1 cellular context compared by ENCODE assay signal in genomic region chr7:99409192-99409572, GRCh38.
TF ChIP-seq lines count a peak whose summit lies in the region.

No MANE protein-coding gene starts in this region.

TF ChIP-seq in K562, 482 proteins besides CTCF, POLR2A, EP300 and RAD21 (continued from another document and continues in another):
- TF ChIP-seq, protein P1, sequence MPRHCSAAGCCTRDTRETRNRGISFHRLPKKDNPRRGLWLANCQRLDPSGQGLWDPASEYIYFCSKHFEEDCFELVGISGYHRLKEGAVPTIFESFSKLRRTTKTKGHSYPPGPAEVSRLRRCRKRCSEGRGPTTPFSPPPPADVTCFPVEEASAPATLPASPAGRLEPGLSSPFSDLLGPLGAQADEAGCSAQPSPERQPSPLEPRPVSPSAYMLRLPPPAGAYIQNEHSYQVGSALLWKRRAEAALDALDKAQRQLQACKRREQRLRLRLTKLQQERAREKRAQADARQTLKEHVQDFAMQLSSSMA (CRISPR knock-in tag; IDR thresholded peaks at IDR 0.05) = no peak
- TF ChIP-seq U2AF2 (optimal IDR thresholded peaks at IDR 0.05; ENCODE audit: low read depth, low read length) (no peak), LCOR (CRISPR knock-in tag; IDR thresholded peaks at IDR 0.05) (no peak), FOSL1 (tag; conservative IDR thresholded peaks at IDR 0.05) (no peak), MYC (IDR thresholded peaks at IDR 0.05; ENCODE audit: low read depth, low read length) (no peak), MYC (CRISPR knock-in tag; IDR thresholded peaks at IDR 0.05; ENCODE audit: borderline replicate concordance, low read depth) (no peak), WHSC1 (IDR thresholded peaks at IDR 0.05; ENCODE audit: low read length) (no peak), HMGN3 (IDR thresholded peaks at IDR 0.05; ENCODE audit: borderline replicate concordance, extremely low read depth, insufficient read length, low read depth, low read length) (no peak), ZNF586 (CRISPR knock-in tag; conservative IDR thresholded peaks at IDR 0.05) (no peak), ZNF408 (CRISPR knock-in tag; IDR thresholded peaks at IDR 0.05; ENCODE audit: low read depth) (no peak), HDAC6 (IDR thresholded peaks at IDR 0.05; ENCODE audit: low read depth, low read length) (no peak), HLTF (IDR thresholded peaks at IDR 0.05) (peak; percentile 74; the same call in 1 of the 2 replicates), DMBX1 (CRISPR knock-in tag; IDR thresholded peaks at IDR 0.05; ENCODE audit: borderline replicate concordance) (no peak), THRA (IDR thresholded peaks at IDR 0.05) (no peak), LARP7 (IDR thresholded peaks at IDR 0.05) (peak; percentile 94), HMG20B (CRISPR knock-in tag; IDR thresholded peaks at IDR 0.05) (no peak), ARNT (IDR thresholded peaks at IDR 0.05) (peak; percentile 15 to 19; a peak in 3 of 4 replicates), ZNF217 (CRISPR knock-in tag; IDR thresholded peaks at IDR 0.05) (no peak), PHF8 (IDR thresholded peaks at IDR 0.05; ENCODE audit: borderline replicate concordance, low read length) (no peak), ZNF444 (CRISPR knock-in tag; IDR thresholded peaks at IDR 0.05) (no peak), ARID2 (IDR thresholded peaks at IDR 0.05) (0 out of 2 replicates have a peak, but pooled peaks have one; percentile 48), ZNF253 (CRISPR knock-in tag; conservative IDR thresholded peaks at IDR 0.05) (no peak), ZZZ3 (IDR thresholded peaks at IDR 0.05) (0 out of 2 replicates have a peak, but pooled peaks have one; percentile 11), SOX6 (IDR thresholded peaks at IDR 0.05) (no peak), NFIX (CRISPR knock-in tag; IDR thresholded peaks at IDR 0.05; ENCODE audit: low read depth) (no peak), YY1 (IDR thresholded peaks at IDR 0.05; ENCODE audit: borderline replicate concordance in 1 of 3, control insufficient read depth in 1 of 3, extremely low read depth in 1 of 3, insufficient read depth in 3 of 3, insufficient read length in 1 of 3, insufficient replicate concordance in 2 of 3, low read depth in 1 of 3, low read length in 2 of 3) (no peak), ZNF584 (CRISPR knock-in tag; IDR thresholded peaks at IDR 0.05; ENCODE audit: low read depth) (no peak; the same call in 1 of the 2 replicates), ZNF384 (IDR thresholded peaks at IDR 0.05; ENCODE audit: low read depth, low read length) (no peak), DACH1 (IDR thresholded peaks at IDR 0.05; ENCODE audit: partially characterized antibody) (no peak), ZC3H11A (IDR thresholded peaks at IDR 0.05; ENCODE audit: low read depth, low read length) (no peak), EZH2 (IDR thresholded peaks at IDR 0.05; ENCODE audit: borderline replicate concordance, low read depth, low read length) (no peak), ZNF24 (IDR thresholded peaks at IDR 0.05) (no peak), ZKSCAN3 (CRISPR knock-in tag; IDR thresholded peaks at IDR 0.05) (no peak), BRF1 (IDR thresholded peaks at IDR 0.05; ENCODE audit: borderline replicate concordance, extremely low read depth, insufficient read length) (no peak), HINFP (tag; conservative IDR thresholded peaks at IDR 0.05; ENCODE audit: low read depth) (no peak), TFAM (CRISPR knock-in tag; conservative IDR thresholded peaks at IDR 0.05) (no peak), RBM39 (optimal IDR thresholded peaks at IDR 0.05; ENCODE audit: low read depth, low read length) (no peak), FOXJ3 (CRISPR knock-in tag; IDR thresholded peaks at IDR 0.05) (no peak), ZNF12 (CRISPR knock-in tag; IDR thresholded peaks at IDR 0.05) (no peak), ZBED1 (IDR thresholded peaks at IDR 0.05) (no peak), SNIP1 (IDR thresholded peaks at IDR 0.05; ENCODE audit: low read depth) (0 out of 2 replicates have a peak, but pooled peaks have one; percentile 14), MXI1 (IDR thresholded peaks at IDR 0.05; ENCODE audit: low read depth, low read length) (no peak)
- TF ChIP-seq, protein P2, sequence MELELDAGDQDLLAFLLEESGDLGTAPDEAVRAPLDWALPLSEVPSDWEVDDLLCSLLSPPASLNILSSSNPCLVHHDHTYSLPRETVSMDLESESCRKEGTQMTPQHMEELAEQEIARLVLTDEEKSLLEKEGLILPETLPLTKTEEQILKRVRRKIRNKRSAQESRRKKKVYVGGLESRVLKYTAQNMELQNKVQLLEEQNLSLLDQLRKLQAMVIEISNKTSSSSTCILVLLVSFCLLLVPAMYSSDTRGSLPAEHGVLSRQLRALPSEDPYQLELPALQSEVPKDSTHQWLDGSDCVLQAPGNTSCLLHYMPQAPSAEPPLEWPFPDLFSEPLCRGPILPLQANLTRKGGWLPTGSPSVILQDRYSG (tag; conservative IDR thresholded peaks at IDR 0.05; ENCODE audit: low read depth) = no peak
- TF ChIP-seq, protein P3, sequence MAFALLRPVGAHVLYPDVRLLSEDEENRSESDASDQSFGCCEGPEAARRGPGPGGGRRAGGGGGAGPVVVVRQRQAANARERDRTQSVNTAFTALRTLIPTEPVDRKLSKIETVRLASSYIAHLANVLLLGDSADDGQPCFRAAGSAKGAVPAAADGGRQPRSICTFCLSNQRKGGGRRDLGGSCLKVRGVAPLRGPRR (CRISPR knock-in tag; IDR thresholded peaks at IDR 0.05) = no peak
- TF ChIP-seq, protein P4, sequence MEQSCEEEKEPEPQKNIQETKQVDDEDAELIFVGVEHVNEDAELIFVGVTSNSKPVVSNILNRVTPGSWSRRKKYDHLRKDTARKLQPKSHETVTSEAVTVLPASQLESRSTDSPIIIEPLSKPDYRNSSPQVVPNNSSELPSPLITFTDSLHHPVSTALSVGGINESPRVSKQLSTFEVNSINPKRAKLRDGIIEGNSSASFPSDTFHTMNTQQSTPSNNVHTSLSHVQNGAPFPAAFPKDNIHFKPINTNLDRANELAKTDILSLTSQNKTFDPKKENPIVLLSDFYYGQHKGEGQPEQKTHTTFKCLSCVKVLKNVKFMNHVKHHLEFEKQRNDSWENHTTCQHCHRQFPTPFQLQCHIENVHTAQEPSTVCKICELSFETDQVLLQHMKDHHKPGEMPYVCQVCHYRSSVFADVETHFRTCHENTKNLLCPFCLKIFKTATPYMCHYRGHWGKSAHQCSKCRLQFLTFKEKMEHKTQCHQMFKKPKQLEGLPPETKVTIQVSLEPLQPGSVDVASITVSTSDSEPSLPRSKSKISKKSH (CRISPR knock-in tag; IDR thresholded peaks at IDR 0.05) = no peak
- TF ChIP-seq, protein P5, sequence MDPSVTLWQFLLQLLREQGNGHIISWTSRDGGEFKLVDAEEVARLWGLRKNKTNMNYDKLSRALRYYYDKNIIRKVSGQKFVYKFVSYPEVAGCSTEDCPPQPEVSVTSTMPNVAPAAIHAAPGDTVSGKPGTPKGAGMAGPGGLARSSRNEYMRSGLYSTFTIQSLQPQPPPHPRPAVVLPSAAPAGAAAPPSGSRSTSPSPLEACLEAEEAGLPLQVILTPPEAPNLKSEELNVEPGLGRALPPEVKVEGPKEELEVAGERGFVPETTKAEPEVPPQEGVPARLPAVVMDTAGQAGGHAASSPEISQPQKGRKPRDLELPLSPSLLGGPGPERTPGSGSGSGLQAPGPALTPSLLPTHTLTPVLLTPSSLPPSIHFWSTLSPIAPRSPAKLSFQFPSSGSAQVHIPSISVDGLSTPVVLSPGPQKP (CRISPR knock-in tag; IDR thresholded peaks at IDR 0.05) = no peak
- TF ChIP-seq, protein P6, sequence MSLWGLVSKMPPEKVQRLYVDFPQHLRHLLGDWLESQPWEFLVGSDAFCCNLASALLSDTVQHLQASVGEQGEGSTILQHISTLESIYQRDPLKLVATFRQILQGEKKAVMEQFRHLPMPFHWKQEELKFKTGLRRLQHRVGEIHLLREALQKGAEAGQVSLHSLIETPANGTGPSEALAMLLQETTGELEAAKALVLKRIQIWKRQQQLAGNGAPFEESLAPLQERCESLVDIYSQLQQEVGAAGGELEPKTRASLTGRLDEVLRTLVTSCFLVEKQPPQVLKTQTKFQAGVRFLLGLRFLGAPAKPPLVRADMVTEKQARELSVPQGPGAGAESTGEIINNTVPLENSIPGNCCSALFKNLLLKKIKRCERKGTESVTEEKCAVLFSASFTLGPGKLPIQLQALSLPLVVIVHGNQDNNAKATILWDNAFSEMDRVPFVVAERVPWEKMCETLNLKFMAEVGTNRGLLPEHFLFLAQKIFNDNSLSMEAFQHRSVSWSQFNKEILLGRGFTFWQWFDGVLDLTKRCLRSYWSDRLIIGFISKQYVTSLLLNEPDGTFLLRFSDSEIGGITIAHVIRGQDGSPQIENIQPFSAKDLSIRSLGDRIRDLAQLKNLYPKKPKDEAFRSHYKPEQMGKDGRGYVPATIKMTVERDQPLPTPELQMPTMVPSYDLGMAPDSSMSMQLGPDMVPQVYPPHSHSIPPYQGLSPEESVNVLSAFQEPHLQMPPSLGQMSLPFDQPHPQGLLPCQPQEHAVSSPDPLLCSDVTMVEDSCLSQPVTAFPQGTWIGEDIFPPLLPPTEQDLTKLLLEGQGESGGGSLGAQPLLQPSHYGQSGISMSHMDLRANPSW (CRISPR knock-in tag; IDR thresholded peaks at IDR 0.05) = no peak
- TF ChIP-seq, protein P7, sequence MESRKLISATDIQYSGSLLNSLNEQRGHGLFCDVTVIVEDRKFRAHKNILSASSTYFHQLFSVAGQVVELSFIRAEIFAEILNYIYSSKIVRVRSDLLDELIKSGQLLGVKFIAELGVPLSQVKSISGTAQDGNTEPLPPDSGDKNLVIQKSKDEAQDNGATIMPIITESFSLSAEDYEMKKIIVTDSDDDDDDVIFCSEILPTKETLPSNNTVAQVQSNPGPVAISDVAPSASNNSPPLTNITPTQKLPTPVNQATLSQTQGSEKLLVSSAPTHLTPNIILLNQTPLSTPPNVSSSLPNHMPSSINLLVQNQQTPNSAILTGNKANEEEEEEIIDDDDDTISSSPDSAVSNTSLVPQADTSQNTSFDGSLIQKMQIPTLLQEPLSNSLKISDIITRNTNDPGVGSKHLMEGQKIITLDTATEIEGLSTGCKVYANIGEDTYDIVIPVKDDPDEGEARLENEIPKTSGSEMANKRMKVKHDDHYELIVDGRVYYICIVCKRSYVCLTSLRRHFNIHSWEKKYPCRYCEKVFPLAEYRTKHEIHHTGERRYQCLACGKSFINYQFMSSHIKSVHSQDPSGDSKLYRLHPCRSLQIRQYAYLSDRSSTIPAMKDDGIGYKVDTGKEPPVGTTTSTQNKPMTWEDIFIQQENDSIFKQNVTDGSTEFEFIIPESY (CRISPR knock-in tag; IDR thresholded peaks at IDR 0.05) = no peak
- TF ChIP-seq, protein P8, sequence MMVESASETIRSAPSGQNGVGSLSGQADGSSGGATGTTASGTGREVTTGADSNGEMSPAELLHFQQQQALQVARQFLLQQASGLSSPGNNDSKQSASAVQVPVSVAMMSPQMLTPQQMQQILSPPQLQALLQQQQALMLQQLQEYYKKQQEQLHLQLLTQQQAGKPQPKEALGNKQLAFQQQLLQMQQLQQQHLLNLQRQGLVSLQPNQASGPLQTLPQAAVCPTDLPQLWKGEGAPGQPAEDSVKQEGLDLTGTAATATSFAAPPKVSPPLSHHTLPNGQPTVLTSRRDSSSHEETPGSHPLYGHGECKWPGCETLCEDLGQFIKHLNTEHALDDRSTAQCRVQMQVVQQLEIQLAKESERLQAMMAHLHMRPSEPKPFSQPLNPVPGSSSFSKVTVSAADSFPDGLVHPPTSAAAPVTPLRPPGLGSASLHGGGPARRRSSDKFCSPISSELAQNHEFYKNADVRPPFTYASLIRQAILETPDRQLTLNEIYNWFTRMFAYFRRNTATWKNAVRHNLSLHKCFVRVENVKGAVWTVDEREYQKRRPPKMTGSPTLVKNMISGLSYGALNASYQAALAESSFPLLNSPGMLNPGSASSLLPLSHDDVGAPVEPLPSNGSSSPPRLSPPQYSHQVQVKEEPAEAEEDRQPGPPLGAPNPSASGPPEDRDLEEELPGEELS (CRISPR knock-in tag; IDR thresholded peaks at IDR 0.05; ENCODE audit: borderline replicate concordance) = no peak
- TF ChIP-seq, protein P9, sequence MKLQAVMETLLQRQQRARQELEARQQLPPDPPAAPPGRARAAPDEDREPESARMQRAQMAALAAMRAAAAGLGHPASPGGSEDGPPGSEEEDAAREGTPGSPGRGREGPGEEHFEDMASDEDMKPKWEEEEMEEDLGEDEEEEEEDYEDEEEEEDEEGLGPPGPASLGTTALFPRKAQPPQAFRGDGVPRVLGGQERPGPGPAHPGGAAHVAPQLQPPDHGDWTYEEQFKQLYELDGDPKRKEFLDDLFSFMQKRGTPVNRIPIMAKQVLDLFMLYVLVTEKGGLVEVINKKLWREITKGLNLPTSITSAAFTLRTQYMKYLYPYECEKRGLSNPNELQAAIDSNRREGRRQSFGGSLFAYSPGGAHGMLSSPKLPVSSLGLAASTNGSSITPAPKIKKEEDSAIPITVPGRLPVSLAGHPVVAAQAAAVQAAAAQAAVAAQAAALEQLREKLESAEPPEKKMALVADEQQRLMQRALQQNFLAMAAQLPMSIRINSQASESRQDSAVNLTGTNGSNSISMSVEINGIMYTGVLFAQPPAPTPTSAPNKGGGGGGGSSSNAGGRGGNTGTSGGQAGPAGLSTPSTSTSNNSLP (IDR thresholded peaks at IDR 0.05; ENCODE audit: borderline replicate concordance, low read depth, low read length) = no peak
- TF ChIP-seq, protein P10, sequence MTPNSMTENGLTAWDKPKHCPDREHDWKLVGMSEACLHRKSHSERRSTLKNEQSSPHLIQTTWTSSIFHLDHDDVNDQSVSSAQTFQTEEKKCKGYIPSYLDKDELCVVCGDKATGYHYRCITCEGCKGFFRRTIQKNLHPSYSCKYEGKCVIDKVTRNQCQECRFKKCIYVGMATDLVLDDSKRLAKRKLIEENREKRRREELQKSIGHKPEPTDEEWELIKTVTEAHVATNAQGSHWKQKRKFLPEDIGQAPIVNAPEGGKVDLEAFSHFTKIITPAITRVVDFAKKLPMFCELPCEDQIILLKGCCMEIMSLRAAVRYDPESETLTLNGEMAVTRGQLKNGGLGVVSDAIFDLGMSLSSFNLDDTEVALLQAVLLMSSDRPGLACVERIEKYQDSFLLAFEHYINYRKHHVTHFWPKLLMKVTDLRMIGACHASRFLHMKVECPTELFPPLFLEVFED (CRISPR knock-in tag; conservative IDR thresholded peaks at IDR 0.05) = peak; percentile 48; the same call in 1 of the 2 replicates
